ENCODE assay signal across 8 cellular contexts in genomic region chr4:143337600-143338287, GRCh38. TPM values are rescaled to one million over a fixed set of nuclear protein-coding genes. Genes with fewer than 3 reads are reported as not detected.
A peak's percentile ranks its signal among the peaks of the same experiment; 100 is the strongest.
DNase-seq lines count a peak whose midpoint lies in the region; ATAC-seq, FAIRE-seq and TF ChIP-seq lines count a peak whose summit lies in the region.

No MANE protein-coding gene starts in this region.

- peaks cover 2 to 5% of the 10 kb centered on the region in 2 donors for H3K4me1 ChIP-seq in esophagus (ENCODE audit: control insufficient read depth in 2 of 2, insufficient read depth in 2 of 2, low read length in 1 of 2)
- H3K4me1 ChIP-seq in mucosa of stomach (ENCODE audit: control insufficient read depth, insufficient read depth, low read length): peaks cover 5% of the 10 kb centered on the region

- peak overlapping the region; percentile 73 for H3K9ac ChIP-seq in mucosa of stomach (ENCODE audit: low read length)

- FAIRE-seq in GM18507 (lab: Jason Lieb, UNC) (peak; percentile 53), urothelium cell line (lab: Jason Lieb, UNC) (no peak)

- no peaks in the 10 kb centered on the region for H3K9me3 Mint-ChIP-seq in T-helper 2 cell treated with Interferon-gamma antibody and Interleukin-4, amounts not matched to agents 5 μg/mL and 100 μg/mL, for 36 hours

- H3K4me3 Mint-ChIP-seq in T-helper 2 cell treated with Interferon-gamma antibody and Interleukin-4, amounts not matched to agents 5 μg/mL and 100 μg/mL, for 36 hours: peak overlapping the region; percentile 91

- H3K36me3 Mint-ChIP-seq in T-helper 2 cell treated with Interferon-gamma antibody and Interleukin-4, amounts not matched to agents 5 μg/mL and 100 μg/mL, for 36 hours (ENCODE audit: low read depth): no peaks in the 10 kb centered on the region

- peaks cover 7% of the 10 kb centered on the region for H3K4me1 Mint-ChIP-seq in T-helper 2 cell treated with Interferon-gamma antibody and Interleukin-4, amounts not matched to agents 5 μg/mL and 100 μg/mL, for 36 hours (ENCODE audit: low read depth)

- no peak for TF ChIP-seq CTCF in AG04450 (IDR thresholded peaks at IDR 0.05; ENCODE audit: low read depth, low read length)

- no peak overlapping the region for H3K27ac Mint-ChIP-seq in T-helper 2 cell treated with Interferon-gamma antibody and Interleukin-4, amounts not matched to agents 5 μg/mL and 100 μg/mL, for 36 hours

- H3K27ac ChIP-seq in AG04450 (ENCODE audit: low read depth, low read length) (peak overlapping the region; percentile 61), esophagus (ENCODE audit: low read depth in 2 of 2, low read length in 1 of 2) (peak overlapping the region; percentile 98)

- no peaks in the 10 kb centered on the region for H3K27me3 ChIP-seq in AG04450 (ENCODE audit: control insufficient read depth, insufficient read depth, low read length)
- no peaks in the 10 kb centered on the region for H3K27me3 ChIP-seq in esophagus (ENCODE audit: control insufficient read depth in 1 of 2, insufficient read depth in 2 of 2, low read length in 2 of 2)
- H3K27me3 ChIP-seq in mucosa of stomach (ENCODE audit: control insufficient read depth, insufficient read depth, low read length): no peaks in the 10 kb centered on the region

- peaks cover 64% of the 10 kb centered on the region for H3K27me3 Mint-ChIP-seq in T-helper 2 cell treated with Interferon-gamma antibody and Interleukin-4, amounts not matched to agents 5 μg/mL and 100 μg/mL, for 36 hours (ENCODE audit: low read depth)

- CTCF ChIA-PET in AG04450 (lab: Charles Lee): interaction anchor here (0.6 to 1.8 kb wide), 10 partner anchors 10 to 1523 kb away, joined by 3 to 7 read pairs (median 4); no protein-coding TSS in a partner anchor

- POLR2A ChIA-PET in AG04450 (lab: Yijun Ruan, JAX): interaction anchor here (1.1 to 1.6 kb wide), 4 partner anchors 56 to 129 kb away, joined by 4 to 11 read pairs (median 6); no protein-coding TSS in a partner anchor

- H3K4me3 ChIP-seq in AG04450 (ENCODE audit: low read depth, low read length) (peak overlapping the region; percentile 68), esophagus (ENCODE audit: low read depth in 1 of 2, low read length in 2 of 2) (peak overlapping the region; percentile 71 to 77), mucosa of stomach (ENCODE audit: low read length) (peak overlapping the region; percentile 69)

- no peak for ATAC-seq in GM19397 (IDR thresholded peaks at IDR 0.05; ENCODE audit: unreplicated experiment)
- ATAC-seq in HG03520 (IDR thresholded peaks at IDR 0.05; ENCODE audit: unreplicated experiment): no peak

- no peak for DNase-seq in AG04450 (ENCODE audit: low read depth, low spot score)
- no peak for DNase-seq in GM18507 (ENCODE audit: extremely low spot score, insufficient read length, low read depth)
- DNase-seq in T-helper 2 cell treated with Interferon-gamma antibody and Interleukin-4, amounts not matched to agents 5 μg/mL and 100 μg/mL, for 36 hours (ENCODE audit: low spot score): no peak
- peak; percentile 35 for DNase-seq in urothelium cell line (ENCODE audit: low spot score)

- H3K36me3 ChIP-seq in esophagus (ENCODE audit: control insufficient read depth in 2 of 2, insufficient read depth in 2 of 2, low read length in 1 of 2) (no peaks in the 10 kb centered on the region), mucosa of stomach (ENCODE audit: control insufficient read depth, insufficient read depth, low read length) (no peaks in the 10 kb centered on the region)

- no peaks in the 10 kb centered on the region; the same call in 1 of the 2 replicates for H3K9me3 ChIP-seq in AG04450 (ENCODE audit: control insufficient read depth, insufficient read depth, low read length)
- no peaks in the 10 kb centered on the region for H3K9me3 ChIP-seq in esophagus (ENCODE audit: control insufficient read depth in 2 of 2, insufficient read depth in 1 of 2, low read depth in 1 of 2, low read length in 1 of 2)
- H3K9me3 ChIP-seq in mucosa of stomach (ENCODE audit: control insufficient read depth, low read length): no peaks in the 10 kb centered on the region

- 1 to 2% methylated on average over 25 of the region's 25 CpGs for WGBS in esophagus, 2 donors

RNA-seq across cellular contexts. Expression of gene GAB1, which starts 1.1 kb away (rescaled TPM):
- 11.7 and 13.8 TPM in 2 replicates for polyA plus RNA-seq in AG04450 (2011; rRNA removed)
- polyA minus RNA-seq in AG04450 (2011; rRNA and poly(A)+ RNA removed): 21.5 and 27.1 TPM in 2 replicates
- polyA plus RNA-seq in esophagus: 10 to 100 TPM in 1 of 2 donors, 1 to 10 TPM in 1; 7.8 to 10.0 TPM
